In genomic region chr5:126384985-126385384, GRCh38 we compare ENCODE assay signal across 12 cellular contexts.
DNase-seq lines count a peak whose midpoint lies in the region; ATAC-seq and TF ChIP-seq lines count a peak whose summit lies in the region.
"Had no signal": no experiment of that assay in that cellular context is flagged by ENCODE, and none has a peak within 500 bp of the region (broad histone marks: within the 10 kb centered on the region; RNA-seq: fewer than 3 reads in every experiment).

No MANE protein-coding gene starts in this region.

- TF ChIP-seq CTCF in AG10803 (conservative IDR thresholded peaks at IDR 0.05; ENCODE audit: low read length) (no peak), epithelial cell of esophagus (IDR thresholded peaks at IDR 0.05; ENCODE audit: insufficient read depth, low read depth, low read length, missing control alignments) (no peak)

- ATAC-seq in GM21576 (IDR thresholded peaks at IDR 0.05; ENCODE audit: unreplicated experiment), result no peak
- no peak for ATAC-seq in GM19023 (IDR thresholded peaks at IDR 0.05; ENCODE audit: unreplicated experiment)
- ATAC-seq: stimulated activated naive CD8-positive, alpha-beta T cell treated with anti-CD3 and anti-CD28 coated beads, Interleukin-15, amount 100 ng/mL, for 72 hours; T-cell had no signal

- H3K4me3 ChIP-seq in AG10803 (ENCODE audit: low read length) (no peak overlapping the region), epithelial cell of esophagus (ENCODE audit: low read length) (no peak overlapping the region)

- DNase-seq in AG10803 (ENCODE audit: low read depth) (peak; percentile 89), NCI-H226 (peak; percentile 83), epithelial cell of esophagus (ENCODE audit: low read depth) (peak; percentile 70), non-pigmented ciliary epithelial cell (ENCODE audit: low read depth) (peak; percentile 64), NCI-H526 treated with DMSO at 0.1 percent for 48 hours (lab: John Stamatoyannopoulos, UW) (no peak)
- DNase-seq in effector CD4-positive, alpha-beta T cell, result no peak
- DNase-seq: NCI-H2107; stimulated activated CD4-positive, alpha-beta T cell treated with anti-CD3 and anti-CD28 coated beads, Interleukin-12 subunit alpha, Interleukin-12 subunit beta, amount 100 ng/mL, for 4 hours; stimulated activated naive CD8-positive, alpha-beta T cell treated with anti-CD3 and anti-CD28 coated beads, Interleukin-15, amount 100 ng/mL, for 72 hours; T-cell had no signal

Comparison
In these comparisons a context has a peak if more than half of its experiments do, and no peak if none do; other contexts are left out.
1. DNase-seq: peak in AG10803 (single experiment), NCI-H226 (single experiment), epithelial cell of esophagus (single experiment) and non-pigmented ciliary epithelial cell (single experiment); none in effector CD4-positive, alpha-beta T cell (single experiment) and NCI-H526 treated with DMSO at 0.1 percent for 48 hours (single experiment).